In the genomic region with DNA sequence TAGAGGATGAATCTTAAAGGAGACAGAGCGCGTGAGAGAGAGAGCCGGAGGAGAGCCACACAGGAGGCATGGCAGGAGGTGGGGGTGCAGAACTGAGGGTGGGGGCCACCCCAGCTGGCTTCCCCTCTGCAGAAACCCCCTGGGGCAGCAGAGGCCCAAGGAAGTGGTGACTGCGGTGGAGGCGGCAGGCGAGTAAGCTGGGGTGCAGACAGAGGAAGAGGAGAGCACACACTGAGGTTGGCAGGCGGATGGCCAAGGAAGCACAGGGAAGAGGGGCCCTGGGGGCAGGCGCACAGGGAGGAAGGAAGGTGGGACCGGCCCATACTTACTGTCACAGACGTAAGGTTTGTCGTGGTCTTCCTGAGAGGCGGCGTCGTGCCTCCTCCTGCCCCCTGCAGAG, we compare ENCODE assay signal across 9 cellular contexts.
A peak's percentile ranks its signal among the peaks of the same experiment; 100 is the strongest.
DNase-seq lines count a peak whose midpoint lies in the region; ATAC-seq and TF ChIP-seq lines count a peak whose summit lies in the region.
"Had no signal": no experiment of that assay in that cellular context is flagged by ENCODE, and none has a peak within 500 bp of the region (broad histone marks: within the 10 kb centered on the region; RNA-seq: fewer than 3 reads in every experiment).

No MANE protein-coding gene starts in this region.

- no peak overlapping the region for H3K4me3 ChIP-seq in ascending aorta
- no peak overlapping the region for H3K4me3 ChIP-seq in adrenal gland
- H3K4me3 ChIP-seq: tibial nerve had no signal

- H3K27me3 ChIP-seq in ascending aorta (no peaks in the 10 kb centered on the region), adrenal gland (no peaks in the 10 kb centered on the region)
- H3K27me3 ChIP-seq: tibial nerve had no signal

- TF ChIP-seq POLR2A in adrenal gland (IDR thresholded peaks at IDR 0.05), result no peak

- H3K4me1 ChIP-seq in ascending aorta (peaks cover 19 to 31% of the 10 kb centered on the region in 2 donors), adrenal gland (replicated peaks in 1 of 2) (no peaks in the 10 kb centered on the region)

- in situ Hi-C loops in GM13977 (cut with MboI; ENCODE audit: low pct_unique_long_range_greater_than_20kb, low sequenced_read_pairs, unreplicated experiment), result no loop called here

- WGBS in adrenal gland, 4 donors, result 74 to 94% (median 82%) methylated on average over 14 of the region's 14 CpGs

- DNase-seq in GM13977 (ENCODE audit: low spot score) (peak; percentile 57), ascending aorta (ENCODE audit: low spot score in 2 of 2) (no peak), NCI-H446 (lab: John Stamatoyannopoulos, UW) (no peak), adrenal gland (no peak)
- DNase-seq in activated effector memory CD4-positive, alpha-beta T cell treated with Interleukin-2 at 50 U/mL for 16 hours, result peak; percentile 2
- peak; percentile 21 to 28 for DNase-seq in stimulated activated CD4-positive, alpha-beta T cell treated with anti-CD3 and anti-CD28 coated beads, Interleukin-2, amount 100 ng/mL, for 24 hours

- intact Hi-C loops in ascending aorta (cut with DNase I), result loop anchor here (5.0 to 10.0 kb wide), 2 partner anchors 98 to 191 kb away; no protein-coding TSS in a partner anchor
- intact Hi-C loops in adrenal gland (cut with DNase I), result no loop called here

- no peak for TF ChIP-seq CTCF in GM13977 (IDR thresholded peaks at IDR 0.05; ENCODE audit: extremely low read depth, insufficient read depth, missing control alignments)
- TF ChIP-seq CTCF in ascending aorta (IDR thresholded peaks at IDR 0.05), result no peak
- no peak for TF ChIP-seq CTCF in adrenal gland (IDR thresholded peaks at IDR 0.05)

- H3K36me3 ChIP-seq in ascending aorta (no peaks in the 10 kb centered on the region), adrenal gland (replicated peaks in 1 of 2) (no peaks in the 10 kb centered on the region)
- H3K36me3 ChIP-seq: tibial nerve had no signal

- ATAC-seq in HG03108 (IDR thresholded peaks at IDR 0.05; ENCODE audit: unreplicated experiment) (peak; percentile 48), HG03045 (IDR thresholded peaks at IDR 0.05; ENCODE audit: unreplicated experiment) (no peak)

- no peaks in the 10 kb centered on the region for H3K9me3 ChIP-seq in ascending aorta
- H3K9me3 ChIP-seq in adrenal gland (replicated peaks in 1 of 3), result no peaks in the 10 kb centered on the region
- H3K9me3 ChIP-seq: tibial nerve had no signal

- H3K27ac ChIP-seq in ascending aorta (peak overlapping the region in 1 of 2 donors; percentile 72), adrenal gland (no peak overlapping the region)
- H3K27ac ChIP-seq: tibial nerve had no signal

Comparison
In these comparisons a context has a peak if more than half of its experiments do, and no peak if none do; other contexts are left out.
1. DNase-seq: peak in GM13977 (single experiment), activated effector memory CD4-positive, alpha-beta T cell treated with Interleukin-2 at 50 U/mL for 16 hours (single experiment) and stimulated activated CD4-positive, alpha-beta T cell treated with anti-CD3 and anti-CD28 coated beads, Interleukin-2, amount 100 ng/mL, for 24 hours (2 of 2); none in ascending aorta (0 of 2), NCI-H446 (0 of 2) and adrenal gland (0 of 7).